Comparison of ENCODE assay signal across 16 cellular contexts in the genomic region with DNA sequence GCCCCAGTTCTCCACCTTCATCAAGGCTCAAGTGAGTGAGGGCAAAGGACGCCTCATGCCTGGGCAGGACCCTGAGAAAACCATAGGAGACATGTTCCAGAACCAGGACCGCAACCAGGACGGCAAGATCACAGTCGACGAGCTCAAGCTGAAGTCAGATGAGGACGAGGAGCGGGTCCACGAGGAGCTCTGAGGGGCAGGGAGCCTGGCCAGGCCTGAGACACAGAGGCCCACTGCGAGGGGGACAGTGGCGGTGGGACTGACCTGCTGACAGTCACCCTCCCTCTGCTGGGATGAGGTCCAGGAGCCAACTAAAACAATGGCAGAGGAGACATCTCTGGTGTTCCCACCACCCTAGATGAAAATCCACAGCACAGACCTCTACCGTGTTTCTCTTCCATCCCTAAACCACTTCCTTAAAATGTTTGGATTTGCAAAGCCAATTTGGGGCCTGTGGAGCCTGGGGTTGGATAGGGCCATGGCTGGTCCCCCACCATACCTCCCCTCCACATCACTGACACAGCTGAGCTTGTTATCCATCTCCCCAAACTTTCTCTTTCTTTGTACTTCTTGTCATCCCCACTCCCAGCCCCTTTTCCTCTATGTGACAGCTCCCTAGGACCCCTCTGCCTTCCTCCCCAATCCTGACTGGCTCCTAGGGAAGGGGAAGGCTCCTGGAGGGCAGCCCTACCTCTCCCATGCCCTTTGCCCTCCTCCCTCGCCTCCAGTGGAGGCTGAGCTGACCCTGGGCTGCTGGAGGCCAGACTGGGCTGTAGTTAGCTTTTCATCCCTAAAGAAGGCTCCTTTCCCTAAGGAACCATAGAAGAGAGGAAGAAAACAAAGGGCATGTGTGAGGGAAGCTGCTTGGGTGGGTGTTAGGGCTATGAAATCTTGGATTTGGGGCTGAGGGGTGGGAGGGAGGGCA. TPM values are rescaled to one million over a fixed set of nuclear protein-coding genes. Genes with fewer than 3 reads are reported as not detected.
"Had no signal": no experiment of that assay in that cellular context is flagged by ENCODE, and none has a peak within 500 bp of the region (broad histone marks: within the 10 kb centered on the region; RNA-seq: fewer than 3 reads in every experiment).

No MANE protein-coding gene starts in this region.

- H3K36me3 Mint-ChIP-seq: activated naive CD4-positive, alpha-beta T cell treated with anti-CD3 and anti-CD28 coated beads, Interleukin-2, amount 50 U/mL, for 24 hours; natural killer cell treated with Interleukin-12 subunit alpha and Interleukin-12 subunit beta and Interleukin-15 and Interleukin-18, amount 100 ng/mL, for 72 hours had no signal

- H3K27me3 ChIP-seq: brain microvascular endothelial cell, esophagus muscularis mucosa, pancreas, thyroid gland, uterus had no signal

- H3K9me3 Mint-ChIP-seq: activated B cell treated with CpG ODN at 0.5 μM for 24 hours; activated CD4-positive, alpha-beta T cell treated with anti-CD3 and anti-CD28 coated beads, Interleukin-2, amount 10 ng/mL, durations not matched to agents 24 days and 14 days; activated naive CD4-positive, alpha-beta T cell treated with anti-CD3 and anti-CD28 coated beads, Interleukin-2, amount 50 U/mL, for 24 hours; natural killer cell treated with Interleukin-12 subunit alpha and Interleukin-12 subunit beta and Interleukin-15 and Interleukin-18, amount 100 ng/mL, for 72 hours; T-helper 1 cell treated with Interleukin-12 subunit alpha and Interleukin-12 subunit beta and Interleukin-4 antibody, amounts not matched to agents 30 μg/mL and 1 μg/mL, for 36 hours had no signal

- H3K4me1 ChIP-seq: pancreas, thyroid gland, uterus had no signal

- H3K27me3 Mint-ChIP-seq: activated B cell treated with CpG ODN at 0.5 μM for 24 hours; activated CD4-positive, alpha-beta T cell treated with anti-CD3 and anti-CD28 coated beads, Interleukin-2, amount 10 ng/mL, durations not matched to agents 24 days and 14 days; natural killer cell treated with Interleukin-12 subunit alpha and Interleukin-12 subunit beta and Interleukin-15 and Interleukin-18, amount 100 ng/mL, for 72 hours had no signal

- H3K9me3 ChIP-seq: esophagus muscularis mucosa, pancreas, thyroid gland, uterus had no signal

- H3K4me1 Mint-ChIP-seq: activated B cell treated with CpG ODN at 0.5 μM for 24 hours; activated CD4-positive, alpha-beta T cell treated with anti-CD3 and anti-CD28 coated beads, Interleukin-2, amount 10 ng/mL, durations not matched to agents 24 days and 14 days; activated naive CD4-positive, alpha-beta T cell treated with anti-CD3 and anti-CD28 coated beads, Interleukin-2, amount 50 U/mL, for 24 hours had no signal

- H3K4me3 Mint-ChIP-seq: activated B cell treated with CpG ODN at 0.5 μM for 24 hours; activated CD4-positive, alpha-beta T cell treated with anti-CD3 and anti-CD28 coated beads, Interleukin-2, amount 10 ng/mL, durations not matched to agents 24 days and 14 days; activated naive CD4-positive, alpha-beta T cell treated with anti-CD3 and anti-CD28 coated beads, Interleukin-2, amount 50 U/mL, for 24 hours; natural killer cell treated with Interleukin-12 subunit alpha and Interleukin-12 subunit beta and Interleukin-15 and Interleukin-18, amount 100 ng/mL, for 72 hours; T-helper 1 cell treated with Interleukin-12 subunit alpha and Interleukin-12 subunit beta and Interleukin-4 antibody, amounts not matched to agents 30 μg/mL and 1 μg/mL, for 36 hours had no signal

- H3K4me3 ChIP-seq: esophagus muscularis mucosa, pancreas, skin epidermis, thyroid gland, uterus had no signal

- H3K36me3 ChIP-seq: uterus had no signal

- H3K27ac ChIP-seq: brain microvascular endothelial cell, esophagus muscularis mucosa, pancreas, skin epidermis, thyroid gland, uterus had no signal

- DNase-seq: activated B cell treated with CpG ODN at 0.5 μM for 24 hours; activated CD4-positive, alpha-beta T cell treated with anti-CD3 and anti-CD28 coated beads, Interleukin-2, amount 10 ng/mL, durations not matched to agents 24 days and 14 days; activated T-cell treated with anti-CD3 and anti-CD28 coated beads for 4 hours; amniotic stem cell; brain microvascular endothelial cell; head of caudate nucleus; thyroid gland; uterus had no signal

- ATAC-seq: pancreas had no signal

RNA-seq across cellular contexts. Expression of a gene that starts 15.1 kb away (rescaled TPM):
- total RNA-seq: activated B cell treated with CpG ODN at 0.5 μM for 24 hours; activated CD4-positive, alpha-beta T cell treated with anti-CD3 and anti-CD28 coated beads, Interleukin-2, amount 10 ng/mL, durations not matched to agents 24 days and 14 days; cerebellum; lung microvascular endothelial cell; natural killer cell treated with Interleukin-12 subunit alpha and Interleukin-12 subunit beta and Interleukin-15 and Interleukin-18, amount 100 ng/mL, for 72 hours; pancreas had no signal
